Comparison of ENCODE assay signal across 16 cellular contexts in genomic region chr13:80955487-80955886, GRCh38.
"Had no signal": no experiment of that assay in that cellular context is flagged by ENCODE, and none has a peak within 500 bp of the region (broad histone marks: within the 10 kb centered on the region; RNA-seq: fewer than 3 reads in every experiment).

No MANE protein-coding gene starts in this region.

- H3K36me3 ChIP-seq: adrenal gland, heart left ventricle, pancreas, spleen had no signal

- H3K27me3 ChIP-seq: adrenal gland, body of pancreas, heart left ventricle, pancreas, spleen had no signal

- H3K9me3 ChIP-seq: adrenal gland, body of pancreas, pancreas had no signal

- H3K4me1 ChIP-seq: adrenal gland, body of pancreas, pancreas had no signal

- ATAC-seq: body of pancreas; esophagus mucosa; heart left ventricle; pancreas; right cardiac atrium; stimulated activated naive B cell treated with anti-CD40 and anti-IgM and Interleukin-4, amounts not matched to agents 10 μg/mL and 1 μg/mL and 100 μg/mL, for 72 hours; T-cell had no signal

- DNase-seq: activated CD4-positive, alpha-beta T cell treated with anti-CD3 and anti-CD28 coated beads, Interleukin-2, amount 10 ng/mL, durations not matched to agents 24 days and 14 days; activated CD8-positive, alpha-beta memory T cell treated with anti-CD3 and anti-CD28 coated beads for 24 hours; activated naive CD4-positive, alpha-beta T cell treated with anti-CD3 and anti-CD28 coated beads, Interleukin-2, amount 50 U/mL, for 16 hours; adrenal gland; body of pancreas; heart left ventricle; kidney; pancreas; right cardiac atrium; spleen; stimulated activated CD4-positive, alpha-beta T cell treated with anti-CD3 and anti-CD28 coated beads, Interleukin-2, amount 100 ng/mL, for 24 hours; stimulated activated naive B cell treated with anti-CD40 and anti-IgM and Interleukin-4, amounts not matched to agents 10 μg/mL and 1 μg/mL and 100 μg/mL, for 72 hours; T-cell; T1000; trophoblast cell had no signal

- H3K4me3 ChIP-seq: adrenal gland, body of pancreas, heart left ventricle, pancreas, spleen had no signal

- H3K27ac ChIP-seq: adrenal gland, body of pancreas, heart left ventricle, pancreas, spleen had no signal
